8 cellular contexts compared by ENCODE assay signal in genomic region chr11:61892085-61892370, GRCh38. TPM values are rescaled to one million over a fixed set of nuclear protein-coding genes. Genes with fewer than 3 reads are reported as not detected.
DNase-seq lines count a peak whose midpoint lies in the region; ATAC-seq and TF ChIP-seq lines count a peak whose summit lies in the region.

No MANE protein-coding gene starts in this region.

- H3K36me3 ChIP-seq in SK-N-MC (ENCODE audit: insufficient read depth, low read length) (no peaks in the 10 kb centered on the region), spleen (peaks cover 0 to 10% (median 0%) of the 10 kb centered on the region in 6 donors)

- peaks cover 0 to 15% (median 0%) of the 10 kb centered on the region in 7 donors for H3K27me3 ChIP-seq in spleen (replicated peaks in 1 of 7)

- DNase-seq in COLO668 (lab: John Stamatoyannopoulos, UW; ENCODE audit: unreplicated experiment) (peak; percentile 50), SK-N-MC (ENCODE audit: low read depth, low spot score) (no peak), left cardiac atrium (no peak), spleen (no peak)
- DNase-seq in activated CD8-positive, alpha-beta memory T cell treated with anti-CD3 and anti-CD28 coated beads, Interleukin-2, amount 50 U/mL, for 4 hours: no peak

- TF ChIP-seq CTCF in spleen (IDR thresholded peaks at IDR 0.05 in 8 of 11, conservative IDR thresholded peaks at IDR 0.05 in 3 of 11): peak in 1 of 11 experiments; percentile 18

- no peaks in the 10 kb centered on the region for H3K9me3 ChIP-seq in SK-N-MC (ENCODE audit: low read depth, low read length)
- no peaks in the 10 kb centered on the region for H3K9me3 ChIP-seq in spleen

- no peak for TF ChIP-seq POLR2A in spleen (IDR thresholded peaks at IDR 0.05)

- peaks cover 14 to 80% (median 40%) of the 10 kb centered on the region in 6 donors for H3K4me1 ChIP-seq in spleen

- intact Hi-C loops in left cardiac atrium (cut with DNase I) (no loop called here), spleen (cut with DNase I; ENCODE audit: low total_unique reads) (loop anchor here (10.0 kb wide), 1 partner anchor 97 kb away; the partner anchor contains the start of genes FEN1 and TMEM258)

- no peak overlapping the region for H3K9ac ChIP-seq in SK-N-MC (ENCODE audit: insufficient read length)

- 16 to 33% (median 20%) methylated on average over 11 to 12 of the region's 12 CpGs for WGBS in spleen, 5 donors

- no peak overlapping the region for H3K27ac ChIP-seq in SK-N-MC
- peak overlapping the region; percentile 69 to 94 (median 84) for H3K27ac ChIP-seq in spleen

- peak overlapping the region; percentile 81 for H3K4me3 ChIP-seq in SK-N-MC
- H3K4me3 ChIP-seq in spleen: peak overlapping the region; percentile 62 to 96 (median 76)

- peak; percentile 39 for ATAC-seq in GM21737 (IDR thresholded peaks at IDR 0.05; ENCODE audit: unreplicated experiment)
- ATAC-seq in left cardiac atrium: peak; percentile 1 to 4
- ATAC-seq in HG02840 (IDR thresholded peaks at IDR 0.05; ENCODE audit: low FRiP score, unreplicated experiment): no peak
- ATAC-seq in HG03342 (IDR thresholded peaks at IDR 0.05; ENCODE audit: unreplicated experiment): no peak

RNA-seq across cellular contexts. Expression of gene FADS3, which starts 0.7 kb away (rescaled TPM):
- total RNA-seq in left cardiac atrium (10 to 100 TPM; 70.5 to 90.6 TPM), spleen (10 to 100 TPM; 26.3 to 40.8 (median 32.0) TPM)
- polyA plus RNA-seq in spleen: 10 to 100 TPM; 39.3 to 63.6 (median 52.7) TPM

RNA-seq across cellular contexts. Expression of gene RAB3IL1, which starts 25.3 kb away (rescaled TPM):
- total RNA-seq in left cardiac atrium (10 to 100 TPM; 17.3 to 21.8 TPM), spleen (10 to 100 TPM; 34.3 to 57.1 (median 39.5) TPM)
- polyA plus RNA-seq in spleen: 10 to 100 TPM in 2 of 3 donors, 1 to 10 TPM in 1; 6.5 to 17.6 (median 14.1) TPM

RNA-seq across cellular contexts. Expression of gene BEST1, which starts 58.1 kb away (rescaled TPM):
- total RNA-seq in left cardiac atrium (1 to 10 TPM; 3.4 to 3.9 TPM), spleen (10 to 100 TPM in 5 of 7 donors, 1 to 10 TPM in 2; 6.8 to 20.4 (median 12.3) TPM)
- 1 to 10 TPM; 2.6 to 4.3 (median 3.0) TPM for polyA plus RNA-seq in spleen

Comparison
In these comparisons a context has a peak if more than half of its experiments do, and no peak if none do; other contexts are left out.
1. ATAC-seq: peak in GM21737 (single experiment) and left cardiac atrium (2 of 2); none in HG02840 (single experiment) and HG03342 (single experiment).